14 cellular contexts compared by ENCODE assay signal in genomic region chr20:22732751-22733150, GRCh38.
"Had no signal": no experiment of that assay in that cellular context is flagged by ENCODE, and none has a peak within 500 bp of the region (broad histone marks: within the 10 kb centered on the region; RNA-seq: fewer than 3 reads in every experiment).

No MANE protein-coding gene starts in this region.

- ATAC-seq: lower lobe of right lung; naive thymus-derived CD8-positive, alpha-beta T cell; stimulated activated naive CD8-positive, alpha-beta T cell treated with anti-CD3 and anti-CD28 coated beads, Interleukin-15, Interleukin-2, amounts not matched to agents 100 U/mL and 50 U/mL, for 24 hours had no signal

- H3K4me3 ChIP-seq: cardiac muscle cell, lower lobe of right lung, prostate gland, right atrium auricular region, tibial artery had no signal

- DNase-seq: activated CD4-positive, alpha-beta T cell treated with anti-CD3 and anti-CD28 coated beads for 1 hour; activated CD4-positive, alpha-beta T cell treated with anti-CD3 and anti-CD28 coated beads, Interleukin-2, amount 50 U/mL, for 48 hours; lower lobe of right lung; naive thymus-derived CD8-positive, alpha-beta T cell; stimulated activated CD4-positive, alpha-beta T cell treated with anti-CD3 and anti-CD28 coated beads, Interleukin-2, amount 100 ng/mL, for 24 hours; stimulated activated naive CD8-positive, alpha-beta T cell treated with anti-CD3 and anti-CD28 coated beads, Interleukin-15, Interleukin-2, amounts not matched to agents 100 U/mL and 50 U/mL, for 24 hours; substantia nigra; tibial artery had no signal

- H3K9me3 ChIP-seq: lower lobe of right lung, prostate gland, right atrium auricular region, tibial artery had no signal

- H3K27ac ChIP-seq: cardiac muscle cell, lower lobe of right lung, prostate gland, right atrium auricular region, tibial artery, VCaP had no signal

- H3K4me1 ChIP-seq: lower lobe of right lung, prostate gland, right atrium auricular region had no signal

- H3K27me3 ChIP-seq: cardiac muscle cell, right atrium auricular region, tibial artery had no signal

- H3K36me3 ChIP-seq: cardiac muscle cell, lower lobe of right lung, prostate gland, right atrium auricular region, tibial artery had no signal

- FAIRE-seq: frontal cortex, keratinocyte had no signal
